In the genomic region with DNA sequence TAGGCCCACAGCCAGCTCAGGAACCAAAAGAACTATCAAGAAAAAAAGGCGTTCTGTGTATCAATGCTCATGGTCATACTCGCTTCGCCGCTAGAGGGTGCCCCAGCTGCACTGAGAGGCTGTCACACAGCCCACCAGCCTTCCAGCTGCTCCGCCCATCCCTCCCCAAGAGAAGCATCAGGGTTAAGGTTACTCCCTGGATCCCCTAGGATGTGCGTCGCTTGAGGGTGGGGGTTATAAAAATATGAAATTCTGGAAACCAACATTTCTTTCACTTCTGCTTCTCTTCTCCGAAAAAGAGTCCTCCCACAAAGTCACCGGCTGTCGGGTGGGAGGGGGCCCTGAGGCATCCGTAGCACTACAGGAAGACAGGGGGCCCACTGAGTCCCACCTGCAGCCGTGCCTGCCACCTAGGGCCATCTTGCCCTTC, we compare ENCODE assay signal across 8 cellular contexts. TPM values are rescaled to one million over a fixed set of nuclear protein-coding genes. Genes with fewer than 3 reads are reported as not detected.
DNase-seq lines count a peak whose midpoint lies in the region; ATAC-seq and TF ChIP-seq lines count a peak whose summit lies in the region.

No MANE protein-coding gene starts in this region.

- H3K27ac ChIP-seq in HCT116 (ENCODE audit: low read depth, low read length), result peak overlapping the region; percentile 84

- H4K20me1 ChIP-seq in HCT116 (ENCODE audit: insufficient read depth), result no peaks in the 10 kb centered on the region

- peak; percentile 94 for TF ChIP-seq RAD21 in HCT116 (IDR thresholded peaks at IDR 0.05; ENCODE audit: low read depth)

- H3K9me3 ChIP-seq in HCT116 (ENCODE audit: control insufficient read depth in 1 of 2, insufficient read depth in 1 of 2, low read depth in 1 of 2, low read length in 2 of 2), result no peaks in the 10 kb centered on the region

- H3K36me3 Mint-ChIP-seq in CD14-positive monocyte, result peaks cover 31 to 41% of the 10 kb centered on the region in 2 donors
- H3K36me3 Mint-ChIP-seq in chondrocyte (ENCODE audit: low read depth), result peaks cover 1% of the 10 kb centered on the region

- peaks cover 55% of the 10 kb centered on the region for H3K79me2 ChIP-seq in HCT116 (ENCODE audit: insufficient read depth, low read length)

- H3K9ac ChIP-seq in HCT116 (ENCODE audit: low read length), result peak overlapping the region; percentile 92

- no peak overlapping the region for H2AFZ ChIP-seq in HCT116 (ENCODE audit: low read depth, low read length, poor library complexity, severe bottlenecking)

- no peaks in the 10 kb centered on the region for H3K9me3 Mint-ChIP-seq in CD14-positive monocyte
- H3K9me3 Mint-ChIP-seq in chondrocyte (ENCODE audit: low read depth), result no peaks in the 10 kb centered on the region

- peak; percentile 88 for TF ChIP-seq CTCF in CD14-positive monocyte (IDR thresholded peaks at IDR 0.05)
- peak; percentile 94 to 97 (median 94) for TF ChIP-seq CTCF in HCT116 (IDR thresholded peaks at IDR 0.05 in 2 of 3, conservative IDR thresholded peaks at IDR 0.05 in 1 of 3; ENCODE audit: borderline replicate concordance in 1 of 3, insufficient read depth in 1 of 3, low read depth in 2 of 3, low read length in 2 of 3)
- TF ChIP-seq CTCF in chondrocyte (IDR thresholded peaks at IDR 0.05), result peak; percentile 95
- peak; percentile 96 for TF ChIP-seq CTCF in kidney epithelial cell (IDR thresholded peaks at IDR 0.05; ENCODE audit: insufficient read depth, low read length, poor library complexity, severe bottlenecking)

- peaks cover 11 to 45% of the 10 kb centered on the region in 2 experiments for H3K4me1 ChIP-seq in HCT116 (ENCODE audit: control insufficient read depth in 1 of 2, insufficient read depth in 2 of 2, low read length in 2 of 2)

- RAD21 ChIA-PET in HCT116 (lab: Charles Lee; ENCODE audit: low non-redundant PET in 1 of 2, low total read pairs in 2 of 2, uncharacterized antibody in 2 of 2, unreplicated experiment in 2 of 2), result interaction anchor here (0.7 to 1.5 kb wide), 6 partner anchors 54 to 133 kb away, joined by 3 to 9 read pairs (median 4); no protein-coding TSS in a partner anchor

- H3K4me3 Mint-ChIP-seq in CD14-positive monocyte (peak overlapping the region; percentile 94), chondrocyte (ENCODE audit: unreplicated experiment) (peak overlapping the region; percentile 89)

- ATAC-seq in HCT116, result peak; percentile 69
- ATAC-seq in HG03378 (IDR thresholded peaks at IDR 0.05; ENCODE audit: unreplicated experiment), result no peak

- peaks cover 17 to 29% of the 10 kb centered on the region in 2 experiments for H3K36me3 ChIP-seq in HCT116 (ENCODE audit: control insufficient read depth in 1 of 2, insufficient read depth in 2 of 2, low read length in 2 of 2)
- peaks cover 2% of the 10 kb centered on the region for H3K36me3 ChIP-seq in kidney epithelial cell (ENCODE audit: control insufficient read depth, insufficient read depth, low read length)

- H3K4me2 ChIP-seq in HCT116 (ENCODE audit: low read length), result peak overlapping the region; percentile 87

- H3K4me1 Mint-ChIP-seq in CD14-positive monocyte (peaks cover 32% of the 10 kb centered on the region), chondrocyte (ENCODE audit: low read depth) (peaks cover 29% of the 10 kb centered on the region)

- H3K4me3 ChIP-seq in HCT116 (replicated peaks in 1 of 2; ENCODE audit: low read depth in 1 of 2, low read length in 2 of 2), result peak overlapping the region; percentile 61 to 86
- peak overlapping the region; percentile 2 for H3K4me3 ChIP-seq in kidney epithelial cell (ENCODE audit: low read depth, low read length)

- CTCF ChIA-PET in HCT116 (lab: Charles Lee), result interaction anchor here (0.6 to 3.1 kb wide), 26 partner anchors 8 to 653 kb away, joined by 3 to 58 read pairs (median 5); a partner anchor contains a TSS

- H3K27me3 ChIP-seq in HCT116 (ENCODE audit: insufficient read depth, low read length) (no peaks in the 10 kb centered on the region), kidney epithelial cell (ENCODE audit: control insufficient read depth, insufficient read depth, low read length) (no peaks in the 10 kb centered on the region)

- intact Hi-C loops in CD14-positive monocyte (cut with micrococcal nuclease), result loop anchor here (5.0 to 10.0 kb wide), 6 partner anchors 82 to 454 kb away; a partner anchor contains a TSS
- intact Hi-C loops in HCT116 (cut with micrococcal nuclease), result loop anchor here (1.0 to 5.0 kb wide), 4 partner anchors 102 to 437 kb away; no protein-coding TSS in a partner anchor

- BruUV-seq in HCT116 (replicated peaks; lab: Mats Ljungman, UMichigan), result TSS peak; percentile 48

- DNase-seq in CD14-positive monocyte (ENCODE audit: low spot score) (peak; percentile 83), HCT116 (ENCODE audit: low read depth, low spot score) (peak; percentile 71), NCI-H510A treated with DMSO at 0.1 percent for 48 hours (lab: John Stamatoyannopoulos, UW) (peak; percentile 82), chondrocyte (ENCODE audit: low spot score) (peak; percentile 91), kidney epithelial cell (ENCODE audit: low read depth) (no peak)
- peak; percentile 87 to 91 for DNase-seq in activated CD4-positive, alpha-beta T cell treated with anti-CD3 and anti-CD28 coated beads for 24 hours (ENCODE audit: low read depth in 2 of 2)
- peak; percentile 68 to 81 for DNase-seq in stimulated activated CD4-positive, alpha-beta T cell treated with anti-CD3 and anti-CD28 coated beads, Interleukin-15, amount 100 ng/mL, for 1 hour (ENCODE audit: low read depth in 1 of 2, low spot score in 1 of 2)

- peak overlapping the region; percentile 82 to 91 (median 87) for H3K27ac Mint-ChIP-seq in CD14-positive monocyte
- H3K27ac Mint-ChIP-seq in chondrocyte (ENCODE audit: unreplicated experiment), result peak overlapping the region; percentile 87

- TF ChIP-seq POLR2A in HCT116 (IDR thresholded peaks at IDR 0.05; ENCODE audit: borderline replicate concordance, extremely low read depth, insufficient read depth, insufficient read length), result no peak

- peaks cover 8 to 25% (median 16%) of the 10 kb centered on the region in 3 donors for H3K27me3 Mint-ChIP-seq in CD14-positive monocyte (ENCODE audit: low read depth in 3 of 3)
- H3K27me3 Mint-ChIP-seq in chondrocyte (ENCODE audit: low read depth), result no peaks in the 10 kb centered on the region

- POLR2A ChIA-PET in HCT116 (lab: Charles Lee), result interaction anchor here (0.9 to 2.1 kb wide), 5 partner anchors 17 to 449 kb away, joined by 3 to 5 read pairs (median 4); a partner anchor contains a TSS

- H3K9me2 ChIP-seq in HCT116 (ENCODE audit: insufficient read depth), result no peaks in the 10 kb centered on the region

TF ChIP-seq in HCT116, 20 proteins besides CTCF, POLR2A, EP300 and RAD21 (continues in another document):
- TF ChIP-seq SP1 (IDR thresholded peaks at IDR 0.05; ENCODE audit: low read depth) (no peak), SRF (IDR thresholded peaks at IDR 0.05; ENCODE audit: low read depth) (no peak), SIN3A (IDR thresholded peaks at IDR 0.05; ENCODE audit: low read depth) (no peak), ZNF274 (IDR thresholded peaks at IDR 0.05; ENCODE audit: low read depth, low read length) (no peak), JUND (IDR thresholded peaks at IDR 0.05) (no peak), EGR1 (IDR thresholded peaks at IDR 0.05; ENCODE audit: low read depth) (no peak)
- TF ChIP-seq, protein P1, sequence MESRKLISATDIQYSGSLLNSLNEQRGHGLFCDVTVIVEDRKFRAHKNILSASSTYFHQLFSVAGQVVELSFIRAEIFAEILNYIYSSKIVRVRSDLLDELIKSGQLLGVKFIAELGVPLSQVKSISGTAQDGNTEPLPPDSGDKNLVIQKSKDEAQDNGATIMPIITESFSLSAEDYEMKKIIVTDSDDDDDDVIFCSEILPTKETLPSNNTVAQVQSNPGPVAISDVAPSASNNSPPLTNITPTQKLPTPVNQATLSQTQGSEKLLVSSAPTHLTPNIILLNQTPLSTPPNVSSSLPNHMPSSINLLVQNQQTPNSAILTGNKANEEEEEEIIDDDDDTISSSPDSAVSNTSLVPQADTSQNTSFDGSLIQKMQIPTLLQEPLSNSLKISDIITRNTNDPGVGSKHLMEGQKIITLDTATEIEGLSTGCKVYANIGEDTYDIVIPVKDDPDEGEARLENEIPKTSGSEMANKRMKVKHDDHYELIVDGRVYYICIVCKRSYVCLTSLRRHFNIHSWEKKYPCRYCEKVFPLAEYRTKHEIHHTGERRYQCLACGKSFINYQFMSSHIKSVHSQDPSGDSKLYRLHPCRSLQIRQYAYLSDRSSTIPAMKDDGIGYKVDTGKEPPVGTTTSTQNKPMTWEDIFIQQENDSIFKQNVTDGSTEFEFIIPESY (IDR thresholded peaks at IDR 0.05; ENCODE audit: extremely low read depth, insufficient replicate concordance, low read length), result no peak
- TF ChIP-seq, protein P2, sequence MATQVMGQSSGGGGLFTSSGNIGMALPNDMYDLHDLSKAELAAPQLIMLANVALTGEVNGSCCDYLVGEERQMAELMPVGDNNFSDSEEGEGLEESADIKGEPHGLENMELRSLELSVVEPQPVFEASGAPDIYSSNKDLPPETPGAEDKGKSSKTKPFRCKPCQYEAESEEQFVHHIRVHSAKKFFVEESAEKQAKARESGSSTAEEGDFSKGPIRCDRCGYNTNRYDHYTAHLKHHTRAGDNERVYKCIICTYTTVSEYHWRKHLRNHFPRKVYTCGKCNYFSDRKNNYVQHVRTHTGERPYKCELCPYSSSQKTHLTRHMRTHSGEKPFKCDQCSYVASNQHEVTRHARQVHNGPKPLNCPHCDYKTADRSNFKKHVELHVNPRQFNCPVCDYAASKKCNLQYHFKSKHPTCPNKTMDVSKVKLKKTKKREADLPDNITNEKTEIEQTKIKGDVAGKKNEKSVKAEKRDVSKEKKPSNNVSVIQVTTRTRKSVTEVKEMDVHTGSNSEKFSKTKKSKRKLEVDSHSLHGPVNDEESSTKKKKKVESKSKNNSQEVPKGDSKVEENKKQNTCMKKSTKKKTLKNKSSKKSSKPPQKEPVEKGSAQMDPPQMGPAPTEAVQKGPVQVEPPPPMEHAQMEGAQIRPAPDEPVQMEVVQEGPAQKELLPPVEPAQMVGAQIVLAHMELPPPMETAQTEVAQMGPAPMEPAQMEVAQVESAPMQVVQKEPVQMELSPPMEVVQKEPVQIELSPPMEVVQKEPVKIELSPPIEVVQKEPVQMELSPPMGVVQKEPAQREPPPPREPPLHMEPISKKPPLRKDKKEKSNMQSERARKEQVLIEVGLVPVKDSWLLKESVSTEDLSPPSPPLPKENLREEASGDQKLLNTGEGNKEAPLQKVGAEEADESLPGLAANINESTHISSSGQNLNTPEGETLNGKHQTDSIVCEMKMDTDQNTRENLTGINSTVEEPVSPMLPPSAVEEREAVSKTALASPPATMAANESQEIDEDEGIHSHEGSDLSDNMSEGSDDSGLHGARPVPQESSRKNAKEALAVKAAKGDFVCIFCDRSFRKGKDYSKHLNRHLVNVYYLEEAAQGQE (IDR thresholded peaks at IDR 0.05; ENCODE audit: low read depth), result no peak

RNA-seq across cellular contexts. Expression of a gene that starts 1.7 kb away (rescaled TPM):
- 1 to 10 TPM; 2.1 to 5.0 TPM for polyA plus RNA-seq in CD14-positive monocyte
- total RNA-seq in HCT116 (2021; ENCODE audit: unreplicated experiment) (90.0 TPM), chondrocyte (80.1 to 110 TPM (median 82.9 TPM) in 3 replicates), kidney epithelial cell (54.5 and 60.3 TPM in 2 replicates)
- 33.9 and 39.9 TPM in 2 replicates for polyA plus RNA-seq in HCT116 (2012)

RNA-seq across cellular contexts. Expression of a gene that starts 26.5 kb away (rescaled TPM):
- polyA plus RNA-seq in CD14-positive monocyte, result not detected
- total RNA-seq in HCT116 (2021; ENCODE audit: unreplicated experiment) (12.8 TPM), chondrocyte (23.4 to 37.5 TPM (median 35.0 TPM) in 3 replicates), kidney epithelial cell (2.4 and 5.4 TPM in 2 replicates)
- polyA plus RNA-seq in HCT116 (2012), result 13.3 and 13.4 TPM in 2 replicates
